Comparison of ENCODE assay signal across 1 cellular context in the genomic region with DNA sequence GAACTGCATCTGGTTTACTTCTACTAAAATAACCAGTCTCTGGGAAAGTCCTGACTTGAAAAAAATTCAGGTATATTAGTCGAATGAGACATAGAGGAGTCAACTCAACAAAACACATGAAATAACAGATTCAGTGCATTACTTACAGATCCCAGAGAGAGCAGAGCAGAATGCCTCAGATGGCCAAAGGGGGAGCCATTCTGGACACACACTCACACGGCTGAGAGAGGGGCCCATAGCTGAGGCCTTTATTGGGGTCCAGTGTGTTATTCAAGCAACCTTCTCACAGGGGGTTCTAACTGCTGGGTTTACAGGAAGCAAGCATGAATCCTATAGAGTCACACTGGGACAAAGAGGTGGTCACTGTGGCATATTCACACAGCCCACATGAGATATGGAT.
TF ChIP-seq lines count a peak whose summit lies in the region.

No MANE protein-coding gene starts in this region.

TF ChIP-seq in H1, 55 proteins besides CTCF, POLR2A, EP300 and RAD21 (continued from another document):
- TF ChIP-seq ATF2 (IDR thresholded peaks at IDR 0.05; ENCODE audit: low read length): no peak
- no peak for TF ChIP-seq BACH1 (IDR thresholded peaks at IDR 0.05; ENCODE audit: low read length)
- TF ChIP-seq, protein P1, sequence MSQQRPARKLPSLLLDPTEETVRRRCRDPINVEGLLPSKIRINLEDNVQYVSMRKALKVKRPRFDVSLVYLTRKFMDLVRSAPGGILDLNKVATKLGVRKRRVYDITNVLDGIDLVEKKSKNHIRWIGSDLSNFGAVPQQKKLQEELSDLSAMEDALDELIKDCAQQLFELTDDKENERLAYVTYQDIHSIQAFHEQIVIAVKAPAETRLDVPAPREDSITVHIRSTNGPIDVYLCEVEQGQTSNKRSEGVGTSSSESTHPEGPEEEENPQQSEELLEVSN (IDR thresholded peaks at IDR 0.05): no peak
